ENCODE assay signal across 8 cellular contexts in the genomic region with DNA sequence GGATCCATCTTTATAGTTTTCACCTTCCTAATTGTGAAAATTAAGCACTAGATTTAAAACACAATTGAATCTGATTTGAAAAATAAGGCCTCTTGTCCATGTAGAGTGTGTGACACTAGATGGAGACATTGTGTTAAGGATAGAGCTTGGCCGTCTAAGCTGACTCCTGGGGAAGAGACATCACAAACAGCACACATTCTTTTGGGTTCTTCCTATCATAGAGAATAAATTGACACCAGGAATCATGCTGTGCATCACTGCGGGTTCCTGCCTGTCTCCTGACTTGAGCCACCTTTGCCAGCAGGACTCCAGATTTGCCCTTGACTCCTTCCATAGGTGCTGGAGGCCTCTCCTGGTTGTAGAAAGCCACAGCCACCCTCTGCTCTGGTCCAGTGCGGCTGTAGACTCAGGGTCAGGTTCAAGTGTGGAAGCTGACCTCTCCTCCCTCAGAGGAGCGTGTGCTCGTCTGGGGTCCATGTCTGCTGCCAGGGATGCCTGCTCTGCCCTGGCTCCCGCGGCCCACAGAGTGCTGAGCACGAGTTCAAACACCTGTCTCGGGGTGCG. TPM values are rescaled to one million over a fixed set of nuclear protein-coding genes. Genes with fewer than 3 reads are reported as not detected.
A peak's percentile ranks its signal among the peaks of the same experiment; 100 is the strongest.
DNase-seq lines count a peak whose midpoint lies in the region; ATAC-seq and TF ChIP-seq lines count a peak whose summit lies in the region.

No MANE protein-coding gene starts in this region.

- no peaks in the 10 kb centered on the region for H3K9me3 ChIP-seq in SK-N-MC (ENCODE audit: low read depth, low read length)
- no peaks in the 10 kb centered on the region for H3K9me3 ChIP-seq in endodermal cell (ENCODE audit: control insufficient read depth, low read length)

- H3K27ac ChIP-seq in SK-N-MC (no peak overlapping the region), endodermal cell (ENCODE audit: low read depth, low read length) (no peak overlapping the region)

- H3K9me3 Mint-ChIP-seq in endodermal cell, result no peaks in the 10 kb centered on the region

- peaks cover 3% of the 10 kb centered on the region for H3K4me1 ChIP-seq in endodermal cell (ENCODE audit: control insufficient read depth, insufficient read depth, low read length)

- CTCF ChIA-PET in AG04449 (lab: Yijun Ruan, JAX), result interaction anchor here (0.6 to 20.3 kb wide), 48 partner anchors 9 to 1571 kb away, joined by 3 to 256 read pairs (median 4); a partner anchor contains a TSS

- H3K9ac ChIP-seq in SK-N-MC (ENCODE audit: insufficient read length) (no peak overlapping the region), endodermal cell (ENCODE audit: extremely low read depth, low read length, poor library complexity, severe bottlenecking) (no peak overlapping the region)

- H3K27me3 Mint-ChIP-seq in endodermal cell (ENCODE audit: insufficient read depth), result peaks cover 11% of the 10 kb centered on the region

- peaks cover 22% of the 10 kb centered on the region for H3K4me1 Mint-ChIP-seq in endodermal cell

- ATAC-seq in HG02798 (IDR thresholded peaks at IDR 0.05; ENCODE audit: poor library complexity, unreplicated experiment), result peak; percentile 85

- POLR2A ChIA-PET in AG04449 (lab: Yijun Ruan, JAX), result interaction anchor here (1.2 kb wide), 1 partner anchor 175 kb away, joined by 3 read pairs; no protein-coding TSS in a partner anchor

- DNase-seq in AG04449 (ENCODE audit: low read depth, low spot score) (peak; percentile 65), GM12865 (ENCODE audit: low read depth) (peak; percentile 87), NCI-H1436 (lab: John Stamatoyannopoulos, UW) (peak; percentile 54), SK-N-MC (ENCODE audit: low read depth, low spot score) (peak; percentile 81), endodermal cell (peak; percentile 82), midbrain (lab: John Stamatoyannopoulos, UW) (peak; percentile 76)
- no peak for DNase-seq in stimulated activated CD8-positive, alpha-beta memory T cell treated with anti-CD3 and anti-CD28 coated beads, Interleukin-4, amount 100 ng/mL, for 48 hours

- H3K4me3 Mint-ChIP-seq in endodermal cell, result no peak overlapping the region

- H3K36me3 Mint-ChIP-seq in endodermal cell (ENCODE audit: low read depth), result no peaks in the 10 kb centered on the region

- 36 to 77% methylated on average over 4 to 10 of the region's 10 CpGs for WGBS in endodermal cell (ENCODE audit: insufficient coverage in 1 of 2, insufficient read length in 1 of 2), 2 experiments

- H3K27me3 ChIP-seq in endodermal cell (ENCODE audit: control insufficient read depth, insufficient read depth, low read length, poor library complexity, severe bottlenecking), result no peaks in the 10 kb centered on the region

- no peak overlapping the region for H3K27ac Mint-ChIP-seq in endodermal cell

- H3K36me3 ChIP-seq in SK-N-MC (ENCODE audit: insufficient read depth, low read length) (no peaks in the 10 kb centered on the region), endodermal cell (ENCODE audit: control insufficient read depth, insufficient read depth, low read length) (no peaks in the 10 kb centered on the region)

- H3K4me3 ChIP-seq in AG04449 (ENCODE audit: low read depth, low read length) (no peak overlapping the region), GM12865 (ENCODE audit: low read depth, low read length) (no peak overlapping the region), SK-N-MC (no peak overlapping the region), endodermal cell (ENCODE audit: low read length) (no peak overlapping the region)

- peak; percentile 68 for TF ChIP-seq CTCF in AG04449 (IDR thresholded peaks at IDR 0.05; ENCODE audit: insufficient read depth, low read length, missing control alignments)
- TF ChIP-seq CTCF in GM12865 (IDR thresholded peaks at IDR 0.05; ENCODE audit: insufficient read depth, low read depth, low read length, missing control alignments), result peak; percentile 64
- TF ChIP-seq CTCF in endodermal cell (conservative IDR thresholded peaks at IDR 0.05), result peak; percentile 94

RNA-seq across cellular contexts. Expression of a gene that starts 11.2 kb away (rescaled TPM):
- total RNA-seq in endodermal cell, result under 1 TPM in 1 of 2 donors, not detected in 1; 0.70 TPM
- polyA plus RNA-seq in endodermal cell (2013, experiment 1 of 2), result 0.21 TPM
- polyA plus RNA-seq in endodermal cell (2013, experiment 2 of 2), result 0.62 TPM
